Comparison of ENCODE assay signal across 21 cellular contexts in the genomic region with DNA sequence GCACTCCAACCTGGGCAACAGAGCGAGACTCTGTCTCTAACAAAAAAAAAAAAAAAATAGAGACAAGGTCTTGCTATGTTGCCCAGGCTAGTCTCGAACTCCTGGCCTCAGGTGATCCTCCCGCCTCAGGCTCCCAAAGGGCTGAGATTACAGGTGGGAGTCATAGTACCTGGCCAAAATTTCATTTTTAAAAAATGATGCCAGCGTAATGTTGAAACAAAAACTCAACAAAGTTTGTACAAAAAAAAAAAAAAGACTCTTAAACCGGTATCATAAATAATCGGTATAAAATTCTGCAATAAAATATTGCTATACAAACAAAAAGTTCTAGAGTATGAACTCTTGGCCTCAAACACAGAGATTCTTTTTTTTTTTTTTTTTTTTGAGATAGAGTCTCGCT. TPM values are rescaled to one million over a fixed set of nuclear protein-coding genes. Genes with fewer than 3 reads are reported as not detected.
"Had no signal": no experiment of that assay in that cellular context is flagged by ENCODE, and none has a peak within 500 bp of the region (broad histone marks: within the 10 kb centered on the region; RNA-seq: fewer than 3 reads in every experiment).

No MANE protein-coding gene starts in this region.

- H3K27me3 Mint-ChIP-seq: activated CD8-positive, alpha-beta T cell treated with anti-CD3 and anti-CD28 coated beads for 36 hours; stimulated activated memory B cell treated with anti-CD40 and anti-IgM and Interleukin-4, amounts not matched to agents 10 μg/mL and 1 μg/mL and 100 μg/mL, for 72 hours had no signal

- DNase-seq: activated CD8-positive, alpha-beta T cell treated with anti-CD3 and anti-CD28 coated beads for 36 hours; activated gamma-delta T cell; activated T-cell treated with anti-CD3 and anti-CD28 coated beads, Interleukin-2, amount 50 U/mL, for 72 hours; anterior cingulate cortex; central memory CD4-positive, alpha-beta T cell; colonic mucosa; effector CD4-positive, alpha-beta T cell; nephron progenitor cell; occipital lobe; retina; spleen; stimulated activated CD4-positive, alpha-beta T cell treated with anti-CD3 and anti-CD28 coated beads, Interleukin-4, amount 100 ng/mL, for 4 hours; T-helper 2 cell; thyroid gland; uterus had no signal

- H3K27me3 ChIP-seq: colonic mucosa, spleen, thyroid gland, uterus had no signal

- H3K9me3 ChIP-seq: colonic mucosa, spleen, thyroid gland, uterus had no signal

- H3K4me3 Mint-ChIP-seq: brain; mesothelial cell of epicardium; nephron progenitor cell; stimulated activated memory B cell treated with anti-CD40 and anti-IgM and Interleukin-4, amounts not matched to agents 10 μg/mL and 1 μg/mL and 100 μg/mL, for 72 hours had no signal

- H3K9me3 Mint-ChIP-seq: activated CD8-positive, alpha-beta T cell treated with anti-CD3 and anti-CD28 coated beads for 36 hours; activated T-cell treated with anti-CD3 and anti-CD28 coated beads, Interleukin-2, amount 50 U/mL, for 72 hours; brain; mesothelial cell of epicardium; nephron progenitor cell; stimulated activated memory B cell treated with anti-CD40 and anti-IgM and Interleukin-4, amounts not matched to agents 10 μg/mL and 1 μg/mL and 100 μg/mL, for 72 hours had no signal

- H3K27ac ChIP-seq: colonic mucosa, thyroid gland, uterus had no signal

- H3K4me1 ChIP-seq: colonic mucosa, thyroid gland, uterus had no signal

- ATAC-seq: activated CD8-positive, alpha-beta T cell treated with anti-CD3 and anti-CD28 coated beads for 36 hours; activated T-cell treated with anti-CD3 and anti-CD28 coated beads, Interleukin-2, amount 50 U/mL, for 72 hours; left lobe of liver; stimulated activated memory B cell treated with anti-CD40 and anti-IgM and Interleukin-4, amounts not matched to agents 10 μg/mL and 1 μg/mL and 100 μg/mL, for 72 hours had no signal

- H3K27ac Mint-ChIP-seq: mesothelial cell of epicardium; nephron progenitor cell; stimulated activated memory B cell treated with anti-CD40 and anti-IgM and Interleukin-4, amounts not matched to agents 10 μg/mL and 1 μg/mL and 100 μg/mL, for 72 hours had no signal

- H3K36me3 Mint-ChIP-seq: brain, mesothelial cell of epicardium had no signal

- H3K36me3 ChIP-seq: colonic mucosa, thyroid gland, uterus had no signal

- H3K4me3 ChIP-seq: colonic mucosa, lung, thyroid gland, uterus had no signal

RNA-seq across cellular contexts. Expression of a gene that starts 3.5 kb away (rescaled TPM):
- total RNA-seq: mesothelial cell of epicardium had no signal

RNA-seq across cellular contexts. Expression of a gene that starts 36.1 kb away (rescaled TPM):
- total RNA-seq: activated CD8-positive, alpha-beta T cell treated with anti-CD3 and anti-CD28 coated beads for 36 hours; colonic mucosa; frontal cortex; left lobe of liver; lung; mesothelial cell of epicardium; occipital lobe; spleen; thyroid gland; uterus had no signal
